ENCODE assay signal across 9 cellular contexts in genomic region chr10:132551093-132551807, GRCh38. TPM values are rescaled to one million over a fixed set of nuclear protein-coding genes. Genes with fewer than 3 reads are reported as not detected.
DNase-seq lines count a peak whose midpoint lies in the region; ATAC-seq and TF ChIP-seq lines count a peak whose summit lies in the region.
"Had no signal": no experiment of that assay in that cellular context is flagged by ENCODE, and none has a peak within 500 bp of the region (broad histone marks: within the 10 kb centered on the region; RNA-seq: fewer than 3 reads in every experiment).

No MANE protein-coding gene starts in this region.

- ATAC-seq in GM19395 (IDR thresholded peaks at IDR 0.05; ENCODE audit: unreplicated experiment): peak; percentile 83
- peak; percentile 66 for ATAC-seq in HG03378 (IDR thresholded peaks at IDR 0.05; ENCODE audit: unreplicated experiment)
- peak; percentile 70 to 71 for ATAC-seq in activated T-cell treated with anti-CD3 and anti-CD28 coated beads, Interleukin-2, amount 50 U/mL, for 72 hours (replicated peaks in 1 of 2)
- no peak for ATAC-seq in aorta (ENCODE audit: low FRiP score)

- no peaks in the 10 kb centered on the region for H3K9me3 Mint-ChIP-seq in activated T-cell treated with anti-CD3 and anti-CD28 coated beads, Interleukin-2, amount 50 U/mL, for 72 hours
- H3K9me3 Mint-ChIP-seq: brain had no signal

- WGBS in aorta, 2 donors: 76 to 84% methylated on average over 15 of the region's 15 CpGs

- H3K4me1 ChIP-seq in aorta (ENCODE audit: control insufficient read depth in 1 of 2, insufficient read depth in 2 of 2, low read length in 2 of 2) (no peaks in the 10 kb centered on the region), ascending aorta (peaks cover 0 to 6% of the 10 kb centered on the region in 2 donors)

- H3K27ac Mint-ChIP-seq in activated T-cell treated with anti-CD3 and anti-CD28 coated beads, Interleukin-2, amount 50 U/mL, for 72 hours: peak overlapping the region; percentile 47
- H3K27ac Mint-ChIP-seq: brain had no signal

- H3K4me3 ChIP-seq in GM06990 (replicated peaks; ENCODE audit: low read depth, low read length) (no peak overlapping the region; the same call in 1 of the 2 replicates), aorta (ENCODE audit: low read length in 2 of 2) (no peak overlapping the region), ascending aorta (no peak overlapping the region)

- DNase-seq in GM06990 (ENCODE audit: extremely low read depth, insufficient read length) (peak; percentile 54), AG08396 (ENCODE audit: low spot score) (no peak), aorta (no peak), ascending aorta (ENCODE audit: low spot score in 2 of 2) (no peak), NCI-H2029 (lab: John Stamatoyannopoulos, UW) (no peak)
- peak; percentile 53 to 54 for DNase-seq in activated T-cell treated with anti-CD3 and anti-CD28 coated beads, Interleukin-2, amount 50 U/mL, for 72 hours

- H3K27me3 ChIP-seq in GM06990 (replicated peaks; ENCODE audit: control insufficient read depth, insufficient read depth, low read length): no peaks in the 10 kb centered on the region
- no peaks in the 10 kb centered on the region for H3K27me3 ChIP-seq in aorta (ENCODE audit: control insufficient read depth in 1 of 2, insufficient read depth in 2 of 2, low read length in 1 of 2)
- H3K27me3 ChIP-seq in ascending aorta: no peaks in the 10 kb centered on the region

- H3K36me3 ChIP-seq in GM06990 (ENCODE audit: control insufficient read depth, insufficient read depth, low read length) (no peaks in the 10 kb centered on the region), aorta (ENCODE audit: control insufficient read depth in 1 of 2, insufficient read depth in 2 of 2, low read length in 1 of 2) (no peaks in the 10 kb centered on the region), ascending aorta (no peaks in the 10 kb centered on the region)

- no peaks in the 10 kb centered on the region for H3K27me3 Mint-ChIP-seq in activated T-cell treated with anti-CD3 and anti-CD28 coated beads, Interleukin-2, amount 50 U/mL, for 72 hours (ENCODE audit: low read depth)
- H3K27me3 Mint-ChIP-seq: brain had no signal

- peak overlapping the region; percentile 74 to 83 for H3K4me3 Mint-ChIP-seq in activated T-cell treated with anti-CD3 and anti-CD28 coated beads, Interleukin-2, amount 50 U/mL, for 72 hours
- H3K4me3 Mint-ChIP-seq: brain had no signal

- intact Hi-C loops in aorta (cut with DNase I) (no loop called here), ascending aorta (cut with DNase I) (no loop called here)

- H3K4me1 Mint-ChIP-seq in activated T-cell treated with anti-CD3 and anti-CD28 coated beads, Interleukin-2, amount 50 U/mL, for 72 hours (ENCODE audit: low read depth): peaks cover 36% of the 10 kb centered on the region

- no peaks in the 10 kb centered on the region for H3K36me3 Mint-ChIP-seq in activated T-cell treated with anti-CD3 and anti-CD28 coated beads, Interleukin-2, amount 50 U/mL, for 72 hours (ENCODE audit: insufficient read depth in 2 of 2)
- H3K36me3 Mint-ChIP-seq: brain had no signal

- TF ChIP-seq CTCF in GM06990 (IDR thresholded peaks at IDR 0.05; ENCODE audit: insufficient read depth, low read length, poor library complexity, severe bottlenecking) (no peak), ascending aorta (IDR thresholded peaks at IDR 0.05) (no peak)

- no peak overlapping the region for H3K27ac ChIP-seq in aorta (ENCODE audit: low read depth in 1 of 2, low read length in 2 of 2)
- H3K27ac ChIP-seq in ascending aorta: no peak overlapping the region

- no peaks in the 10 kb centered on the region for H3K9me3 ChIP-seq in aorta (ENCODE audit: control insufficient read depth, low read length)
- H3K9me3 ChIP-seq in ascending aorta: no peaks in the 10 kb centered on the region

RNA-seq across cellular contexts. Expression of gene INPP5A, which starts 13.7 kb away (rescaled TPM):
- 10 to 100 TPM; 11.0 to 14.9 TPM for total RNA-seq in activated T-cell treated with anti-CD3 and anti-CD28 coated beads, Interleukin-2, amount 50 U/mL, for 72 hours
- total RNA-seq in aorta: 100 to 1,000 TPM in 1 of 2 donors, 10 to 100 TPM in 1; 66.4 to 112 TPM
- polyA plus RNA-seq in aorta: 10 to 100 TPM; 37.7 to 43.4 TPM
- 81.2 TPM for total RNA-seq in ascending aorta

Comparison
In these comparisons a context has a peak if more than half of its experiments do, and no peak if none do; other contexts are left out.
1. DNase-seq: peak in GM06990 (single experiment) and activated T-cell treated with anti-CD3 and anti-CD28 coated beads, Interleukin-2, amount 50 U/mL, for 72 hours (2 of 2); none in AG08396 (single experiment), aorta (0 of 2), ascending aorta (0 of 2) and NCI-H2029 (single experiment).